In genomic region chr1:226560243-226560642, GRCh38 we compare ENCODE assay signal across 20 cellular contexts. TPM values are rescaled to one million over a fixed set of nuclear protein-coding genes. Genes with fewer than 3 reads are reported as not detected.
A peak's percentile ranks its signal among the peaks of the same experiment; 100 is the strongest.
DNase-seq lines count a peak whose midpoint lies in the region; ATAC-seq and TF ChIP-seq lines count a peak whose summit lies in the region.
"Had no signal": no experiment of that assay in that cellular context is flagged by ENCODE, and none has a peak within 500 bp of the region (broad histone marks: within the 10 kb centered on the region; RNA-seq: fewer than 3 reads in every experiment).

No MANE protein-coding gene starts in this region.

- no peak overlapping the region for H2BK120ac ChIP-seq in trophoblast cell (ENCODE audit: insufficient read depth, low read length, poor library complexity)

- H3K79me2 ChIP-seq in trophoblast cell (ENCODE audit: control insufficient read depth, insufficient read depth, low read length, poor library complexity), result no peaks in the 10 kb centered on the region

- H2BK12ac ChIP-seq in trophoblast cell (ENCODE audit: low read length), result no peak overlapping the region

- H4K91ac ChIP-seq in trophoblast cell (ENCODE audit: low read depth, low read length), result no peak overlapping the region

- no peak for TF ChIP-seq CTCF in coronary artery (IDR thresholded peaks at IDR 0.05)

- H2BK5ac ChIP-seq in trophoblast cell (ENCODE audit: low read depth, low read length, poor library complexity), result no peak overlapping the region

- H3K4me1 Mint-ChIP-seq in activated CD4-positive, alpha-beta T cell treated with anti-CD3 and anti-CD28 coated beads, Interleukin-2, amount 10 ng/mL, durations not matched to agents 7 days and 5 days, result no peaks in the 10 kb centered on the region
- H3K4me1 Mint-ChIP-seq: B cell; CD4-positive, CD25-positive, alpha-beta regulatory T cell had no signal

- no peak overlapping the region for H3K4me3 Mint-ChIP-seq in activated CD4-positive, alpha-beta T cell treated with anti-CD3 and anti-CD28 coated beads, Interleukin-2, amount 10 ng/mL, durations not matched to agents 7 days and 5 days
- H3K4me3 Mint-ChIP-seq: B cell; CD4-positive, CD25-positive, alpha-beta regulatory T cell; CD8-positive, alpha-beta T cell had no signal

- H3K9ac ChIP-seq in trophoblast cell (ENCODE audit: low read length), result no peak overlapping the region
- H3K9ac ChIP-seq: BLaER1, GM23248 had no signal

- H3K36me3 ChIP-seq in trophoblast cell (ENCODE audit: control insufficient read depth in 1 of 2, insufficient read depth in 2 of 2, low read length in 2 of 2), result no peaks in the 10 kb centered on the region
- H3K36me3 ChIP-seq: BLaER1 had no signal

- no peak overlapping the region for H2AFZ ChIP-seq in trophoblast cell (ENCODE audit: insufficient read depth, low read length, poor library complexity)
- H2AFZ ChIP-seq: GM23248 had no signal

- H3K79me1 ChIP-seq in trophoblast cell (ENCODE audit: low read length), result no peaks in the 10 kb centered on the region

- H3K14ac ChIP-seq in trophoblast cell (ENCODE audit: low read length), result no peak overlapping the region

- WGBS in trophoblast cell (ENCODE audit: extremely low coverage, insufficient coverage, insufficient read length), result no CpG with 5 or more reads among the region's 7 CpGs

- H3K4me3 ChIP-seq in trophoblast cell (ENCODE audit: low read depth, low read length) (no peak overlapping the region), coronary artery (no peak overlapping the region)
- H3K4me3 ChIP-seq: BLaER1, GM12878, GM23248 had no signal

- H3K27ac Mint-ChIP-seq in activated CD4-positive, alpha-beta T cell treated with anti-CD3 and anti-CD28 coated beads, Interleukin-2, amount 10 ng/mL, durations not matched to agents 7 days and 5 days, result peak overlapping the region; percentile 9
- H3K27ac Mint-ChIP-seq: B cell; CD4-positive, CD25-positive, alpha-beta regulatory T cell; CD8-positive, alpha-beta T cell had no signal

- no peak overlapping the region for H3K4me2 ChIP-seq in trophoblast cell (ENCODE audit: low read length)
- H3K4me2 ChIP-seq: BLaER1 had no signal

- H2AK5ac ChIP-seq in trophoblast cell (ENCODE audit: low read length), result no peak overlapping the region

- CTCF ChIA-PET in activated CD4-positive, alpha-beta T cell treated with anti-CD3 and anti-CD28 coated beads, Interleukin-2, amount 10 ng/mL, durations not matched to agents 7 days and 5 days (lab: Charles Lee), result interaction anchor here (0.9 kb wide), 1 partner anchor 10 kb away, joined by 3 read pairs; no protein-coding TSS in a partner anchor

- H3K36me3 Mint-ChIP-seq in activated CD4-positive, alpha-beta T cell treated with anti-CD3 and anti-CD28 coated beads, Interleukin-2, amount 10 ng/mL, durations not matched to agents 7 days and 5 days (ENCODE audit: low read depth), result no peaks in the 10 kb centered on the region
- H3K36me3 Mint-ChIP-seq: CD4-positive, CD25-positive, alpha-beta regulatory T cell; CD8-positive, alpha-beta T cell had no signal

- H3K27me3 Mint-ChIP-seq in activated CD4-positive, alpha-beta T cell treated with anti-CD3 and anti-CD28 coated beads, Interleukin-2, amount 10 ng/mL, durations not matched to agents 7 days and 5 days, result peaks cover 9% of the 10 kb centered on the region

- H4K12ac ChIP-seq in trophoblast cell (ENCODE audit: low read depth, low read length), result no peak overlapping the region

- no peak overlapping the region for H4K8ac ChIP-seq in trophoblast cell (ENCODE audit: low read depth, low read length)

- H3K27ac ChIP-seq in trophoblast cell (ENCODE audit: low read depth, low read length), result no peak overlapping the region
- H3K27ac ChIP-seq in coronary artery, result no peak overlapping the region
- H3K27ac ChIP-seq: 22Rv1, BLaER1, C4-2B, GM23248 had no signal

- no peak for ATAC-seq in HG02852 (IDR thresholded peaks at IDR 0.05; ENCODE audit: unreplicated experiment)
- ATAC-seq: CD8-positive, alpha-beta T cell; GM12878 had no signal

- no peak overlapping the region for H3K18ac ChIP-seq in trophoblast cell (ENCODE audit: low read length)

- POLR2A ChIA-PET in activated CD4-positive, alpha-beta T cell treated with anti-CD3 and anti-CD28 coated beads, Interleukin-2, amount 10 ng/mL, durations not matched to agents 7 days and 5 days (lab: Charles Lee), result no interaction called here

- no peaks in the 10 kb centered on the region for H3K27me3 ChIP-seq in trophoblast cell (ENCODE audit: insufficient read depth, low read length)
- H3K27me3 ChIP-seq: BLaER1 had no signal

- no peaks in the 10 kb centered on the region for H3K4me1 ChIP-seq in trophoblast cell (ENCODE audit: control insufficient read depth in 1 of 2, insufficient read depth in 2 of 2, low read length in 2 of 2)
- H3K4me1 ChIP-seq: BLaER1, Caco-2 had no signal

- H3K9me3 ChIP-seq in trophoblast cell (ENCODE audit: insufficient read depth, low read depth, low read length), result peaks cover 2% of the 10 kb centered on the region
- H3K9me3 ChIP-seq: BLaER1, Caco-2 had no signal

- no peak for DNase-seq in activated CD4-positive, alpha-beta T cell treated with anti-CD3 and anti-CD28 coated beads, Interleukin-2, amount 10 ng/mL, durations not matched to agents 7 days and 5 days
- DNase-seq in activated CD4-positive, alpha-beta T cell treated with anti-CD3 and anti-CD28 coated beads for 48 hours, result no peak
- DNase-seq in mesenteric fat pad (ENCODE audit: low spot score), result peak; percentile 12
- DNase-seq in trophoblast cell, result peak; percentile 88 to 94
- DNase-seq in coronary artery (ENCODE audit: low spot score), result no peak
- DNase-seq: Caco-2; CD4-positive, CD25-positive, alpha-beta regulatory T cell; CD8-positive, alpha-beta T cell; DMS153; DND-41; GM23248; H7; HCEC 1CT had no signal

- no peaks in the 10 kb centered on the region for H3K9me3 Mint-ChIP-seq in activated CD4-positive, alpha-beta T cell treated with anti-CD3 and anti-CD28 coated beads, Interleukin-2, amount 10 ng/mL, durations not matched to agents 7 days and 5 days
- H3K9me3 Mint-ChIP-seq: CD8-positive, alpha-beta T cell had no signal

- no peak overlapping the region for H3K23ac ChIP-seq in trophoblast cell (ENCODE audit: low read length)

- H3K4ac ChIP-seq in trophoblast cell (ENCODE audit: low read depth, low read length), result no peak overlapping the region

RNA-seq across cellular contexts. Expression of gene STUM, which starts 11.7 kb away (rescaled TPM):
- not detected for total RNA-seq in activated CD4-positive, alpha-beta T cell treated with anti-CD3 and anti-CD28 coated beads, Interleukin-2, amount 10 ng/mL, durations not matched to agents 7 days and 5 days
- 1.8 TPM for total RNA-seq in mesenteric fat pad
- not detected in 2 replicates for polyA plus RNA-seq in trophoblast cell (2013)
- total RNA-seq: CD4-positive, CD25-positive, alpha-beta regulatory T cell; CD8-positive, alpha-beta T cell had no signal
- polyA plus RNA-seq: AG04450, GM23248 had no signal

Comparison
In these comparisons a context has a peak if more than half of its experiments do, and no peak if none do; other contexts are left out.
1. DNase-seq: peak in mesenteric fat pad (single experiment) and trophoblast cell (2 of 2); none in activated CD4-positive, alpha-beta T cell treated with anti-CD3 and anti-CD28 coated beads, Interleukin-2, amount 10 ng/mL, durations not matched to agents 7 days and 5 days (single experiment), activated CD4-positive, alpha-beta T cell treated with anti-CD3 and anti-CD28 coated beads for 48 hours (single experiment) and coronary artery (single experiment).